ENCODE assay signal across 17 cellular contexts in genomic region chr20:15487030-15487429, GRCh38.
"Had no signal": no experiment of that assay in that cellular context is flagged by ENCODE, and none has a peak within 500 bp of the region (broad histone marks: within the 10 kb centered on the region; RNA-seq: fewer than 3 reads in every experiment).

No MANE protein-coding gene starts in this region.

- H3K79me2 ChIP-seq: hepatocyte had no signal

- ATAC-seq: left cardiac atrium; natural killer cell treated with Interleukin-12 subunit alpha and Interleukin-12 subunit beta and Interleukin-15 and Interleukin-18, amount 100 ng/mL, for 72 hours; right lobe of liver; stimulated activated memory B cell treated with anti-CD40 and anti-IgM and Interleukin-4, amounts not matched to agents 10 μg/mL and 1 μg/mL and 100 μg/mL, for 72 hours had no signal

- H3K4me3 ChIP-seq: hepatocyte, prostate gland, right lobe of liver, spleen, transverse colon had no signal

- H3K4me1 ChIP-seq: prostate gland, right lobe of liver, spleen, transverse colon had no signal

- DNase-seq: activated CD4-positive, alpha-beta T cell treated with anti-CD3 and anti-CD28 coated beads, Interleukin-2, amount 50 U/mL, for 48 hours; activated CD4-positive, CD25-positive, alpha-beta regulatory T cell treated with anti-CD3 and anti-CD28 coated beads, Interleukin-2, amount 50 U/mL, for 72 hours; activated gamma-delta T cell; activated T-cell treated with anti-CD3 and anti-CD28 coated beads, Interleukin-2, amount 50 U/mL, for 48 hours; anterior cingulate cortex; cortex of kidney; effector CD8-positive, alpha-beta T cell; left cardiac atrium; right lobe of liver; spleen; stimulated activated CD4-positive, alpha-beta T cell treated with anti-CD3 and anti-CD28 coated beads, Interleukin-1b, Interleukin-23, amount 100 ng/mL, for 48 hours; SW 1271; transverse colon had no signal

- H3K36me3 ChIP-seq: prostate gland, right lobe of liver, spleen, transverse colon had no signal

- H3K4me2 ChIP-seq: hepatocyte had no signal

- H2AFZ ChIP-seq: hepatocyte had no signal

- H3K27ac ChIP-seq: hepatocyte, prostate gland, right lobe of liver, spleen, transverse colon had no signal

- H3K9me3 ChIP-seq: prostate gland, right lobe of liver, transverse colon had no signal

- H3K27me3 ChIP-seq: hepatocyte, right lobe of liver, spleen, transverse colon had no signal
